ENCODE assay signal across 14 cellular contexts in genomic region chr7:81611040-81611439, GRCh38.
"Had no signal": no experiment of that assay in that cellular context is flagged by ENCODE, and none has a peak within 500 bp of the region (broad histone marks: within the 10 kb centered on the region; RNA-seq: fewer than 3 reads in every experiment).

No MANE protein-coding gene starts in this region.

- DNase-seq: activated CD4-positive, alpha-beta T cell treated with anti-CD3 and anti-CD28 coated beads, Interleukin-2, amount 10 ng/mL, durations not matched to agents 24 days and 14 days; activated CD8-positive, alpha-beta memory T cell treated with anti-CD3 and anti-CD28 coated beads for 24 hours; activated naive CD4-positive, alpha-beta T cell treated with anti-CD3 and anti-CD28 coated beads, Interleukin-2, amount 10 ng/mL, durations not matched to agents 7 days and 5 days; caudate nucleus; cortex of kidney; glutamatergic neuron; mammary epithelial cell; naive thymus-derived CD8-positive, alpha-beta T cell; right cardiac atrium had no signal

- H3K27ac Mint-ChIP-seq: activated CD4-positive, alpha-beta T cell treated with anti-CD3 and anti-CD28 coated beads, Interleukin-2, amount 10 ng/mL, durations not matched to agents 24 days and 14 days; activated naive CD4-positive, alpha-beta T cell treated with anti-CD3 and anti-CD28 coated beads, Interleukin-2, amount 10 ng/mL, durations not matched to agents 7 days and 5 days; activated T-helper 17 cell treated with anti-CD3 and anti-CD28 coated beads, Interleukin-2, amount 50 U/mL, for 72 hours; naive thymus-derived CD8-positive, alpha-beta T cell; stimulated activated effector memory CD8-positive, alpha-beta T cell treated with anti-CD3 and anti-CD28 coated beads, Interleukin-12 subunit alpha, Interleukin-12 subunit beta, amount 100 ng/mL, for 72 hours; T-helper 2 cell treated with Interferon-gamma antibody and Interleukin-4, amounts not matched to agents 5 μg/mL and 100 μg/mL, for 36 hours; type B pancreatic cell had no signal

- H3K36me3 Mint-ChIP-seq: activated naive CD4-positive, alpha-beta T cell treated with anti-CD3 and anti-CD28 coated beads, Interleukin-2, amount 10 ng/mL, durations not matched to agents 7 days and 5 days; naive thymus-derived CD8-positive, alpha-beta T cell; stimulated activated effector memory CD8-positive, alpha-beta T cell treated with anti-CD3 and anti-CD28 coated beads, Interleukin-12 subunit alpha, Interleukin-12 subunit beta, amount 100 ng/mL, for 72 hours; type B pancreatic cell had no signal

- H3K4me2 ChIP-seq: smooth muscle cell had no signal

- H3K9me3 Mint-ChIP-seq: activated CD4-positive, alpha-beta T cell treated with anti-CD3 and anti-CD28 coated beads, Interleukin-2, amount 10 ng/mL, durations not matched to agents 24 days and 14 days; activated naive CD4-positive, alpha-beta T cell treated with anti-CD3 and anti-CD28 coated beads, Interleukin-2, amount 10 ng/mL, durations not matched to agents 7 days and 5 days; T-helper 2 cell treated with Interferon-gamma antibody and Interleukin-4, amounts not matched to agents 5 μg/mL and 100 μg/mL, for 36 hours; type B pancreatic cell had no signal

- H3K27me3 Mint-ChIP-seq: activated CD4-positive, alpha-beta T cell treated with anti-CD3 and anti-CD28 coated beads, Interleukin-2, amount 10 ng/mL, durations not matched to agents 24 days and 14 days; activated naive CD4-positive, alpha-beta T cell treated with anti-CD3 and anti-CD28 coated beads, Interleukin-2, amount 10 ng/mL, durations not matched to agents 7 days and 5 days; activated T-helper 17 cell treated with anti-CD3 and anti-CD28 coated beads, Interleukin-2, amount 50 U/mL, for 72 hours; naive thymus-derived CD8-positive, alpha-beta T cell; type B pancreatic cell had no signal

- H3K4me3 ChIP-seq: smooth muscle cell had no signal

- H3K4me1 Mint-ChIP-seq: activated CD4-positive, alpha-beta T cell treated with anti-CD3 and anti-CD28 coated beads, Interleukin-2, amount 10 ng/mL, durations not matched to agents 24 days and 14 days; activated naive CD4-positive, alpha-beta T cell treated with anti-CD3 and anti-CD28 coated beads, Interleukin-2, amount 10 ng/mL, durations not matched to agents 7 days and 5 days; activated T-helper 17 cell treated with anti-CD3 and anti-CD28 coated beads, Interleukin-2, amount 50 U/mL, for 72 hours; naive thymus-derived CD8-positive, alpha-beta T cell; stimulated activated effector memory CD8-positive, alpha-beta T cell treated with anti-CD3 and anti-CD28 coated beads, Interleukin-12 subunit alpha, Interleukin-12 subunit beta, amount 100 ng/mL, for 72 hours had no signal

- H3K4me3 Mint-ChIP-seq: activated CD4-positive, alpha-beta T cell treated with anti-CD3 and anti-CD28 coated beads, Interleukin-2, amount 10 ng/mL, durations not matched to agents 24 days and 14 days; activated naive CD4-positive, alpha-beta T cell treated with anti-CD3 and anti-CD28 coated beads, Interleukin-2, amount 10 ng/mL, durations not matched to agents 7 days and 5 days; activated T-helper 17 cell treated with anti-CD3 and anti-CD28 coated beads, Interleukin-2, amount 50 U/mL, for 72 hours; naive thymus-derived CD8-positive, alpha-beta T cell; stimulated activated effector memory CD8-positive, alpha-beta T cell treated with anti-CD3 and anti-CD28 coated beads, Interleukin-12 subunit alpha, Interleukin-12 subunit beta, amount 100 ng/mL, for 72 hours; T-helper 2 cell treated with Interferon-gamma antibody and Interleukin-4, amounts not matched to agents 5 μg/mL and 100 μg/mL, for 36 hours; type B pancreatic cell had no signal
